8 cellular contexts compared by ENCODE assay signal in the genomic region with DNA sequence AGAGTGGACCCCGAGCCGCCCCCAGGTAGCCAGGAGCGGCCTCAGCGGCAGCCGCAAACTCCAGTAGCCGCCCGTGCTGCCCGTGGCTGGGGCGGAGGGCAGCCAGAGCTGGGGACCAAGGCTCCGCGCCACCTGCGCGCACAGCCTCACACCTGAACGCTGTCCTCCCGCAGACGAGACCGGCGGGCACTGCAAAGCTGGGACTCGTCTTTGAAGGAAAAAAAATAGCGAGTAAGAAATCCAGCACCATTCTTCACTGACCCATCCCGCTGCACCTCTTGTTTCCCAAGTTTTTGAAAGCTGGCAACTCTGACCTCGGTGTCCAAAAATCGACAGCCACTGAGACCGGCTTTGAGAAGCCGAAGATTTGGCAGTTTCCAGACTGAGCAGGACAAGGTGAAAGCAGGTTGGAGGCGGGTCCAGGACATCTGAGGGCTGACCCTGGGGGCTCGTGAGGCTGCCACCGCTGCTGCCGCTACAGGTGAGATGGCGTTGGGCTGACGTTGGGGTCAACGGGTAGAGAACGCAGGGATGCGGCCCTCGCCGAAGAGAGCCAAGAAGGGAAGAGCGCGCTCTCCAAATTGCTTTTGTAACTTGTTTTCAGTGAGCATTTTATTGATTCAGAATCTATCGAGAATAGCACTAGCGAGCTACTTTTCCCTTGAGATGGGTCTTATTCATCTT. TPM values are rescaled to one million over a fixed set of nuclear protein-coding genes. Genes with fewer than 3 reads are reported as not detected.
DNase-seq lines count a peak whose midpoint lies in the region; ATAC-seq and TF ChIP-seq lines count a peak whose summit lies in the region.

No MANE protein-coding gene starts in this region.

- peak; percentile 10 for ATAC-seq in HG03064 (IDR thresholded peaks at IDR 0.05; ENCODE audit: low read depth, unreplicated experiment)

- peak overlapping the region; percentile 94 for H3K4me2 ChIP-seq in neural progenitor cell

- no peaks in the 10 kb centered on the region for H3K79me2 ChIP-seq in neural progenitor cell (ENCODE audit: low read depth)

- DNase-seq in SIG-M5 treated with dmso at 0.1 percent for 504 hours (lab: John Stamatoyannopoulos, UW; ENCODE audit: unreplicated experiment) (peak; percentile 37), SIG-M5 (lab: John Stamatoyannopoulos, UW) (no peak), esophagus muscularis mucosa (ENCODE audit: extremely low spot score) (no peak), neural progenitor cell (ENCODE audit: low spot score) (peak; percentile 29), NCI-H345 (lab: John Stamatoyannopoulos, UW) (no peak), SKM-1 (lab: John Stamatoyannopoulos, UW; ENCODE audit: unreplicated experiment) (no peak)

- peak overlapping the region; percentile 94 for H2AFZ ChIP-seq in neural progenitor cell (replicated peaks)

- peaks cover 16% of the 10 kb centered on the region for H3F3A ChIP-seq in neural progenitor cell (ENCODE audit: low read depth)

- no peak for TF ChIP-seq EP300 in esophagus muscularis mucosa (IDR thresholded peaks at IDR 0.05)

- no peak overlapping the region for H3K27ac Mint-ChIP-seq in neural progenitor cell

- no peaks in the 10 kb centered on the region for H3K9me3 Mint-ChIP-seq in neural progenitor cell

- peaks cover 0 to 33% (median 0%) of the 10 kb centered on the region in 4 donors for H3K27me3 ChIP-seq in esophagus muscularis mucosa
- peaks cover 79% of the 10 kb centered on the region for H3K27me3 ChIP-seq in neural progenitor cell

- H3K9me3 ChIP-seq in esophagus muscularis mucosa, result no peaks in the 10 kb centered on the region
- no peaks in the 10 kb centered on the region for H3K9me3 ChIP-seq in neural progenitor cell (ENCODE audit: low read depth)

- H4K20me1 ChIP-seq in neural progenitor cell (ENCODE audit: low read depth), result peaks cover 21% of the 10 kb centered on the region

- H3K36me3 Mint-ChIP-seq in neural progenitor cell, result no peaks in the 10 kb centered on the region

- peak overlapping the region; percentile 92 for H3K4me3 Mint-ChIP-seq in neural progenitor cell

- H3K4me1 Mint-ChIP-seq in neural progenitor cell, result peaks cover 36% of the 10 kb centered on the region

- H3K27ac ChIP-seq in VCaP (peak overlapping the region; percentile 89), esophagus muscularis mucosa (replicated peaks in 1 of 4) (peak overlapping the region; percentile 82 to 86 (median 86)), neural progenitor cell (no peak overlapping the region)

- H3K4me1 ChIP-seq in esophagus muscularis mucosa (peaks cover 7 to 79% (median 62%) of the 10 kb centered on the region in 4 donors), neural progenitor cell (peaks cover 27% of the 10 kb centered on the region)

- no peaks in the 10 kb centered on the region for H3K36me3 ChIP-seq in esophagus muscularis mucosa
- no peaks in the 10 kb centered on the region for H3K36me3 ChIP-seq in neural progenitor cell

- TF ChIP-seq CTCF in VCaP (conservative IDR thresholded peaks at IDR 0.05) (no peak), esophagus muscularis mucosa (IDR thresholded peaks at IDR 0.05) (no peak), neural progenitor cell (IDR thresholded peaks at IDR 0.05) (no peak)

- peak overlapping the region; percentile 58 to 82 (median 64) for H3K4me3 ChIP-seq in esophagus muscularis mucosa
- peak overlapping the region; percentile 68 for H3K4me3 ChIP-seq in neural progenitor cell

- TF ChIP-seq POLR2A in esophagus muscularis mucosa (IDR thresholded peaks at IDR 0.05; ENCODE audit: low read depth), result peak; percentile 52

- WGBS in esophagus muscularis mucosa, result 6% methylated on average over 19 of the region's 40 CpGs

- no peak overlapping the region for H3K9ac ChIP-seq in neural progenitor cell

- peaks cover 35% of the 10 kb centered on the region for H3K27me3 Mint-ChIP-seq in neural progenitor cell (ENCODE audit: insufficient read depth, low read depth)

- intact Hi-C loops in esophagus muscularis mucosa (cut with DNase I), result loop anchor here (5.0 kb wide), 2 partner anchors 128 to 1098 kb away; no protein-coding TSS in a partner anchor

RNA-seq across cellular contexts. Expression of a gene that starts 0.4 kb away (rescaled TPM):
- total RNA-seq in esophagus muscularis mucosa (10 to 100 TPM; 13.3 to 44.6 (median 27.9) TPM), neural progenitor cell (ENCODE audit: low replicate concordance) (0.65 TPM in 1 of 2 replicates, not detected in the other)

Comparison
In these comparisons a context has a peak if more than half of its experiments do, and no peak if none do; other contexts are left out.
1. DNase-seq: peak in SIG-M5 treated with dmso at 0.1 percent for 504 hours (single experiment) and neural progenitor cell (single experiment); none in SIG-M5 (single experiment), esophagus muscularis mucosa (single experiment), NCI-H345 (single experiment) and SKM-1 (single experiment).